18 cellular contexts compared by ENCODE assay signal in genomic region chr1:245099401-245099800, GRCh38. TPM values are rescaled to one million over a fixed set of nuclear protein-coding genes. Genes with fewer than 3 reads are reported as not detected.
DNase-seq lines count a peak whose midpoint lies in the region.
"Had no signal": no experiment of that assay in that cellular context is flagged by ENCODE, and none has a peak within 500 bp of the region (broad histone marks: within the 10 kb centered on the region; RNA-seq: fewer than 3 reads in every experiment).

No MANE protein-coding gene starts in this region.

- no peaks in the 10 kb centered on the region for H3K9me3 ChIP-seq in GM23248 (ENCODE audit: low read depth)

- H2AFZ ChIP-seq in GM23248: no peak overlapping the region
- H2AFZ ChIP-seq: PC-9 had no signal

- H3K4me2 ChIP-seq in GM23248 (ENCODE audit: unreplicated experiment): no peak overlapping the region
- H3K4me2 ChIP-seq: KMS-11, PC-9 had no signal

- no peaks in the 10 kb centered on the region for H3K9me2 ChIP-seq in GM23248 (ENCODE audit: insufficient read depth)

- H3K27ac ChIP-seq in angular gyrus (ENCODE audit: low read depth, low read length): peak overlapping the region; percentile 74
- H3K27ac ChIP-seq in layer of hippocampus (ENCODE audit: low read depth, low read length): peak overlapping the region; percentile 27
- no peak overlapping the region for H3K27ac ChIP-seq in GM23248
- H3K27ac ChIP-seq: KMS-11, PC-9 had no signal

- in situ Hi-C loops in GM23248 (cut with MboI): no loop called here

- no peak overlapping the region for H3K4me3 ChIP-seq in GM23248
- H3K4me3 ChIP-seq: PC-9 had no signal

- H3K27me3 ChIP-seq in layer of hippocampus (ENCODE audit: control insufficient read depth, insufficient read depth, low read length): no peaks in the 10 kb centered on the region
- no peaks in the 10 kb centered on the region for H3K27me3 ChIP-seq in GM23248 (replicated peaks; ENCODE audit: insufficient read depth)

- H3K4me1 ChIP-seq in GM23248 (ENCODE audit: insufficient read depth): no peaks in the 10 kb centered on the region

- no peak overlapping the region for H3K9ac ChIP-seq in GM23248
- H3K9ac ChIP-seq: KMS-11 had no signal

- H3F3A ChIP-seq in GM23248 (ENCODE audit: insufficient read depth): no peaks in the 10 kb centered on the region

- no peaks in the 10 kb centered on the region for H3K36me3 ChIP-seq in GM23248 (ENCODE audit: low read depth)

- DNase-seq in COLO829 (ENCODE audit: low spot score) (peak; percentile 25), pons (ENCODE audit: low spot score) (peak; percentile 76), GM23248 (no peak)
- no peak for DNase-seq in activated CD4-positive, alpha-beta T cell treated with anti-CD3 and anti-CD28 coated beads for 48 hours
- no peak for DNase-seq in activated CD4-positive, alpha-beta T cell treated with anti-CD3 and anti-CD28 coated beads for 1 hour
- DNase-seq in stimulated activated CD4-positive, alpha-beta T cell treated with anti-CD3 and anti-CD28 coated beads, Interleukin-4, amount 100 ng/mL, for 1 hour: no peak
- DNase-seq: DMS 273 treated with DMSO at 0.1 percent for 48 hours, GF-D8, GOT3, HFFc6, NCI-H1436, NCI-H2029 treated with DMSO at 0.1 percent for 48 hours, NCI-H2171 treated with DMSO at 0.1 percent for 48 hours, NCI-H774, PC-9 had no signal

- no peaks in the 10 kb centered on the region for H4K20me1 ChIP-seq in GM23248 (ENCODE audit: insufficient read depth)

- no peaks in the 10 kb centered on the region for H3K79me2 ChIP-seq in GM23248 (ENCODE audit: insufficient read depth)

- WGBS in GM23248 (ENCODE audit: low coverage in 1 of 2, low lambda C conversion rate in 2 of 2, missing lambda C conversion rate in 2 of 2), 2 experiments: 81 to 84% methylated on average over 8 of the region's 8 CpGs

RNA-seq across cellular contexts. Expression of gene KIF26B, which starts 55.4 kb away (rescaled TPM):
- total RNA-seq in GM23248 (2014; rRNA removed; shearing (Covaris generic)): 7.8 and 8.0 TPM in 2 replicates
- 2.4 and 2.5 TPM in 2 replicates for polyA plus RNA-seq in GM23248 (2016; fragmentation: Nextera tagmentation; extraction: Ambion mirVana)

Comparison
In these comparisons a context has a peak if more than half of its experiments do, and no peak if none do; other contexts are left out.
1. DNase-seq: peak in COLO829 (single experiment) and pons (single experiment); none in activated CD4-positive, alpha-beta T cell treated with anti-CD3 and anti-CD28 coated beads for 48 hours (single experiment), GM23248 (single experiment), activated CD4-positive, alpha-beta T cell treated with anti-CD3 and anti-CD28 coated beads for 1 hour (single experiment) and stimulated activated CD4-positive, alpha-beta T cell treated with anti-CD3 and anti-CD28 coated beads, Interleukin-4, amount 100 ng/mL, for 1 hour (single experiment).